In genomic region chr3:196421668-196422067, GRCh38 we compare ENCODE assay signal across 7 cellular contexts. TPM values are rescaled to one million over a fixed set of nuclear protein-coding genes. Genes with fewer than 3 reads are reported as not detected.
DNase-seq lines count a peak whose midpoint lies in the region; ATAC-seq and TF ChIP-seq lines count a peak whose summit lies in the region.
"Not testable (repeated sequence)": the region's sequence is repeated elsewhere in the genome, so short reads cannot be mapped to it uniquely, and the experiment has no call there.

No MANE protein-coding gene starts in this region.

- peaks cover 0 to 11% (median 4%) of the 10 kb centered on the region in 9 donors for H3K36me3 ChIP-seq in heart left ventricle
- not testable (repeated sequence) for H3K36me3 ChIP-seq in psoas muscle (ENCODE audit: insufficient read depth in 1 of 2, low read depth in 1 of 2)

- H3K27ac Mint-ChIP-seq in CD14-positive monocyte = peak overlapping the region in 4 of 7 donors; percentile 10 to 88 (median 21)
- peak overlapping the region; percentile 16 for H3K27ac Mint-ChIP-seq in activated CD8-positive, alpha-beta T cell treated with anti-CD3 and anti-CD28 coated beads for 36 hours
- peak overlapping the region; percentile 38 for H3K27ac Mint-ChIP-seq in activated T-helper 17 cell treated with anti-CD3 and anti-CD28 coated beads, Interleukin-2, amount 50 U/mL, for 72 hours
- H3K27ac Mint-ChIP-seq in activated naive CD8-positive, alpha-beta T cell = peak overlapping the region; percentile 56
- not testable (repeated sequence) for H3K27ac Mint-ChIP-seq in stimulated activated naive B cell treated with anti-CD40 and anti-IgM and Interleukin-4, amounts not matched to agents 10 μg/mL and 1 μg/mL and 100 μg/mL, for 72 hours

- not testable (repeated sequence) for DNase-seq in CD14-positive monocyte (ENCODE audit: low spot score); activated CD8-positive, alpha-beta T cell treated with anti-CD3 and anti-CD28 coated beads for 36 hours; heart left ventricle; psoas muscle; stimulated activated naive B cell treated with anti-CD40 and anti-IgM and Interleukin-4, amounts not matched to agents 10 μg/mL and 1 μg/mL and 100 μg/mL, for 72 hours

- not testable (repeated sequence) for H3K9me3 Mint-ChIP-seq in CD14-positive monocyte; activated CD8-positive, alpha-beta T cell treated with anti-CD3 and anti-CD28 coated beads for 36 hours; activated T-helper 17 cell treated with anti-CD3 and anti-CD28 coated beads, Interleukin-2, amount 50 U/mL, for 72 hours; activated naive CD8-positive, alpha-beta T cell (ENCODE audit: low read depth); stimulated activated naive B cell treated with anti-CD40 and anti-IgM and Interleukin-4, amounts not matched to agents 10 μg/mL and 1 μg/mL and 100 μg/mL, for 72 hours

- H3K9me3 ChIP-seq in heart left ventricle, psoas muscle: not testable (repeated sequence)

- H3K4me3 Mint-ChIP-seq in CD14-positive monocyte; activated CD8-positive, alpha-beta T cell treated with anti-CD3 and anti-CD28 coated beads for 36 hours; activated naive CD8-positive, alpha-beta T cell; stimulated activated naive B cell treated with anti-CD40 and anti-IgM and Interleukin-4, amounts not matched to agents 10 μg/mL and 1 μg/mL and 100 μg/mL, for 72 hours: not testable (repeated sequence)
- H3K4me3 Mint-ChIP-seq in activated T-helper 17 cell treated with anti-CD3 and anti-CD28 coated beads, Interleukin-2, amount 50 U/mL, for 72 hours = peak overlapping the region; percentile 50

- H3K4me1 Mint-ChIP-seq in CD14-positive monocyte = peaks cover 35% of the 10 kb centered on the region
- H3K4me1 Mint-ChIP-seq in activated CD8-positive, alpha-beta T cell treated with anti-CD3 and anti-CD28 coated beads for 36 hours (ENCODE audit: low read depth) = peaks cover 50% of the 10 kb centered on the region
- H3K4me1 Mint-ChIP-seq in activated T-helper 17 cell treated with anti-CD3 and anti-CD28 coated beads, Interleukin-2, amount 50 U/mL, for 72 hours = peaks cover 30% of the 10 kb centered on the region
- peaks cover 56% of the 10 kb centered on the region for H3K4me1 Mint-ChIP-seq in activated naive CD8-positive, alpha-beta T cell (ENCODE audit: low read depth)
- H3K4me1 Mint-ChIP-seq in stimulated activated naive B cell treated with anti-CD40 and anti-IgM and Interleukin-4, amounts not matched to agents 10 μg/mL and 1 μg/mL and 100 μg/mL, for 72 hours = peaks cover 37 to 62% of the 10 kb centered on the region in 2 donors

- CTCF ChIA-PET in activated CD8-positive, alpha-beta T cell treated with anti-CD3 and anti-CD28 coated beads for 36 hours (lab: Charles Lee) = interaction anchor here (1.4 kb wide), 1 partner anchor 14 kb away, joined by 3 read pairs; no protein-coding TSS in a partner anchor

- H3K4me3 ChIP-seq in heart left ventricle, psoas muscle: not testable (repeated sequence)

- not testable (repeated sequence) for H3K27me3 ChIP-seq in heart left ventricle; psoas muscle (ENCODE audit: insufficient read depth in 3 of 3, low read length in 2 of 3)

- peaks cover 0 to 78% (median 34%) of the 10 kb centered on the region in 12 donors for H3K4me1 ChIP-seq in heart left ventricle
- H3K4me1 ChIP-seq in psoas muscle = peaks cover 50% of the 10 kb centered on the region

- WGBS in heart left ventricle, 4 donors = 95 to 97% (median 95%) methylated on average over 5 of the region's 5 CpGs
- WGBS in psoas muscle, 3 donors = 91 to 97% (median 96%) methylated on average over 5 of the region's 5 CpGs

- peaks cover 5 to 25% of the 10 kb centered on the region in 2 donors for H3K36me3 Mint-ChIP-seq in CD14-positive monocyte
- not testable (repeated sequence) for H3K36me3 Mint-ChIP-seq in activated CD8-positive, alpha-beta T cell treated with anti-CD3 and anti-CD28 coated beads for 36 hours (ENCODE audit: low read depth); activated naive CD8-positive, alpha-beta T cell
- peaks cover 28% of the 10 kb centered on the region for H3K36me3 Mint-ChIP-seq in activated T-helper 17 cell treated with anti-CD3 and anti-CD28 coated beads, Interleukin-2, amount 50 U/mL, for 72 hours (ENCODE audit: low read depth)
- peaks cover 8 to 19% of the 10 kb centered on the region in 2 donors for H3K36me3 Mint-ChIP-seq in stimulated activated naive B cell treated with anti-CD40 and anti-IgM and Interleukin-4, amounts not matched to agents 10 μg/mL and 1 μg/mL and 100 μg/mL, for 72 hours

- not testable (repeated sequence) for H3K27me3 Mint-ChIP-seq in CD14-positive monocyte (ENCODE audit: low read depth in 3 of 3); activated CD8-positive, alpha-beta T cell treated with anti-CD3 and anti-CD28 coated beads for 36 hours; activated T-helper 17 cell treated with anti-CD3 and anti-CD28 coated beads, Interleukin-2, amount 50 U/mL, for 72 hours; activated naive CD8-positive, alpha-beta T cell; stimulated activated naive B cell treated with anti-CD40 and anti-IgM and Interleukin-4, amounts not matched to agents 10 μg/mL and 1 μg/mL and 100 μg/mL, for 72 hours

- TF ChIP-seq POLR2A in heart left ventricle (IDR thresholded peaks at IDR 0.05) = not testable (repeated sequence)

- TF ChIP-seq CTCF in CD14-positive monocyte (IDR thresholded peaks at IDR 0.05); activated CD8-positive, alpha-beta T cell treated with anti-CD3 and anti-CD28 coated beads for 36 hours (IDR thresholded peaks at IDR 0.05); heart left ventricle (IDR thresholded peaks at IDR 0.05); psoas muscle (IDR thresholded peaks at IDR 0.05): not testable (repeated sequence)

- intact Hi-C loops in CD14-positive monocyte (cut with micrococcal nuclease); activated CD8-positive, alpha-beta T cell treated with anti-CD3 and anti-CD28 coated beads for 36 hours (cut with micrococcal nuclease); heart left ventricle (cut with DNase I); psoas muscle (cut with DNase I): not testable (repeated sequence)

- peak; percentile 66 for ATAC-seq in activated CD8-positive, alpha-beta T cell treated with anti-CD3 and anti-CD28 coated beads for 36 hours
- peak; percentile 93 for ATAC-seq in activated T-helper 17 cell treated with anti-CD3 and anti-CD28 coated beads, Interleukin-2, amount 50 U/mL, for 72 hours (replicated peaks)
- ATAC-seq in heart left ventricle, psoas muscle: not testable (repeated sequence)
- peak; percentile 50 to 57 for ATAC-seq in stimulated activated naive B cell treated with anti-CD40 and anti-IgM and Interleukin-4, amounts not matched to agents 10 μg/mL and 1 μg/mL and 100 μg/mL, for 72 hours (replicated peaks)

- POLR2A ChIA-PET in activated CD8-positive, alpha-beta T cell treated with anti-CD3 and anti-CD28 coated beads for 36 hours (lab: Charles Lee) = interaction anchor here (0.6 kb wide), 1 partner anchor 44 kb away, joined by 6 read pairs; no protein-coding TSS in a partner anchor

- H3K27ac ChIP-seq in heart left ventricle (peak overlapping the region in 8 of 12 donors; percentile 52 to 81 (median 76)), psoas muscle (peak overlapping the region; percentile 79)

RNA-seq across cellular contexts. Expression of gene UBXN7, which starts 10.6 kb away (rescaled TPM):
- 10 to 100 TPM; 13.6 to 15.8 TPM for polyA plus RNA-seq in CD14-positive monocyte
- 10 to 100 TPM; 58.4 to 63.7 TPM for total RNA-seq in activated CD8-positive, alpha-beta T cell treated with anti-CD3 and anti-CD28 coated beads for 36 hours
- total RNA-seq in activated T-helper 17 cell treated with anti-CD3 and anti-CD28 coated beads, Interleukin-2, amount 50 U/mL, for 72 hours = 10 to 100 TPM; 49.1 to 99.2 TPM
- total RNA-seq in heart left ventricle = 10 to 100 TPM; 10.3 to 50.2 (median 29.5) TPM
- 10 to 100 TPM in 1 of 2 donors, 1 to 10 TPM in 1; 6.9 to 10.3 TPM for polyA plus RNA-seq in heart left ventricle
- total RNA-seq in psoas muscle = 10 to 100 TPM; 12.2 to 23.7 (median 14.7) TPM
- polyA plus RNA-seq in psoas muscle = 1 to 10 TPM; 1.3 to 6.2 (median 1.9) TPM
